28 cellular contexts compared by ENCODE assay signal in the genomic region with DNA sequence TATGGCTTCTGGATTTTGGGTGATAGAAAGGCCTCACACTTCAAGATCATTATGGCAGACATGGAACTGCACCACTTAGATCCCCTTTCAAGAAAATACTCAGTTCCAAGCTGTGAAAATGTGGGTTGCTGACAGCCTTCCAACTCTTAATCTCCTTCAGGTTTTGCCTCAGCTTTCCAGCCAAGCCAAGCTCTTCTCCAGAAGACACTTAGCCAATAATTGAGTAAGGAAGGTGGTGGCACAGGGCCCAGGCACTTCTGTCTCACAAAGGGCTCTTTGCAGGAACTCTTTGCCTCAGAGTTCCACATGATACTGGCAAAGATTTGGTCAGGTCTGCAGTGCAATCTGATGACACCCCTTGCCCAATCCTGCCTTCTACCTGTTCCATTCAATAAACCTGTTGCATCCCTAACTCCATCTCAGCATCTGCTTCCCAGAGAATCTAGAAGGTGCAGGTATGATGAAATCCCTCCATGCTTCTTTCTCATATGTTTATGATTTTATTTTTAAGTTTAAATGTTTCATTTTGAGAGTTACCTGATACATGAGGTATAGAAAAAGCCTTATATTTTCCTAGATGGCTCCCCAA. TPM values are rescaled to one million over a fixed set of nuclear protein-coding genes. Genes with fewer than 3 reads are reported as not detected.
DNase-seq lines count a peak whose midpoint lies in the region; ATAC-seq, FAIRE-seq and TF ChIP-seq lines count a peak whose summit lies in the region.
"Had no signal": no experiment of that assay in that cellular context is flagged by ENCODE, and none has a peak within 500 bp of the region (broad histone marks: within the 10 kb centered on the region; RNA-seq: fewer than 3 reads in every experiment).

No MANE protein-coding gene starts in this region.

- no peak for TF ChIP-seq POLR2A in gastrocnemius medialis (IDR thresholded peaks at IDR 0.05)

- H3K36me3 ChIP-seq in HEK293 (ENCODE audit: control insufficient read depth in 2 of 2, insufficient read depth in 1 of 2, low read length in 2 of 2) = peaks cover 22 to 51% of the 10 kb centered on the region in 2 experiments
- H3K36me3 ChIP-seq in astrocyte (ENCODE audit: insufficient read depth, low read length) = peaks cover 47% of the 10 kb centered on the region
- H3K36me3 ChIP-seq in gastrocnemius medialis = peaks cover 0 to 51% of the 10 kb centered on the region in 2 donors
- H3K36me3 ChIP-seq: uterus had no signal

- no peak overlapping the region for H3K4me3 ChIP-seq in HEK293 (ENCODE audit: low read depth, low read length)
- no peak overlapping the region for H3K4me3 ChIP-seq in astrocyte (ENCODE audit: insufficient read depth, low read depth, low read length)
- no peak overlapping the region for H3K4me3 ChIP-seq in gastrocnemius medialis
- H3K4me3 ChIP-seq: ascending aorta, SK-N-MC, uterus had no signal

- H3K27ac ChIP-seq in HEK293 (ENCODE audit: extremely low read depth, low read depth, low read length) (no peak overlapping the region), astrocyte (ENCODE audit: low read depth, low read length) (no peak overlapping the region), gastrocnemius medialis (no peak overlapping the region), caudate nucleus (ENCODE audit: low read depth, low read length) (no peak overlapping the region)
- H3K27ac ChIP-seq: ascending aorta, C4-2B, SK-N-MC, uterus had no signal

- no peak overlapping the region for H2AFZ ChIP-seq in astrocyte (ENCODE audit: low read depth, low read length)

- peaks cover under 1% of the 10 kb centered on the region for H3K79me2 ChIP-seq in astrocyte (ENCODE audit: insufficient read depth, low read length)

- ATAC-seq in left ventricle myocardium superior = peak; percentile 19
- ATAC-seq in gastrocnemius medialis = no peak
- no peak for ATAC-seq in GM18520 (IDR thresholded peaks at IDR 0.05; ENCODE audit: unreplicated experiment)
- ATAC-seq: activated CD4-positive, CD25-positive, alpha-beta regulatory T cell treated with anti-CD3 and anti-CD28 coated beads, Interleukin-2, amount 50 U/mL, for 24 hours; stimulated activated memory B cell treated with anti-CD40 and anti-IgM and Interleukin-4, amounts not matched to agents 10 μg/mL and 1 μg/mL and 100 μg/mL, for 72 hours had no signal

- H3K27me3 Mint-ChIP-seq in astrocyte (ENCODE audit: low read depth, unreplicated experiment) = no peaks in the 10 kb centered on the region
- H3K27me3 Mint-ChIP-seq: activated CD4-positive, alpha-beta memory T cell treated with anti-CD3 and anti-CD28 coated beads, Interleukin-2, amount 10 ng/mL, durations not matched to agents 7 days and 5 days; activated naive CD8-positive, alpha-beta T cell treated with anti-CD3 and anti-CD28 coated beads for 36 hours; central memory CD8-positive, alpha-beta T cell; stimulated activated memory B cell treated with anti-CD40 and anti-IgM and Interleukin-4, amounts not matched to agents 10 μg/mL and 1 μg/mL and 100 μg/mL, for 72 hours had no signal

- intact Hi-C loops in left ventricle myocardium superior (cut with micrococcal nuclease) (no loop called here), gastrocnemius medialis (cut with DNase I; ENCODE audit: low total_unique reads) (no loop called here)

- H3K4me3 Mint-ChIP-seq in astrocyte (ENCODE audit: unreplicated experiment) = no peak overlapping the region
- H3K4me3 Mint-ChIP-seq: activated CD4-positive, alpha-beta memory T cell treated with anti-CD3 and anti-CD28 coated beads, Interleukin-2, amount 10 ng/mL, durations not matched to agents 7 days and 5 days; activated naive CD8-positive, alpha-beta T cell treated with anti-CD3 and anti-CD28 coated beads for 36 hours; central memory CD8-positive, alpha-beta T cell; nephron; stimulated activated memory B cell treated with anti-CD40 and anti-IgM and Interleukin-4, amounts not matched to agents 10 μg/mL and 1 μg/mL and 100 μg/mL, for 72 hours had no signal

- H3K4me1 ChIP-seq in HEK293 (ENCODE audit: control insufficient read depth, insufficient read depth, low read length) (no peaks in the 10 kb centered on the region), astrocyte (ENCODE audit: insufficient read depth, low read length) (peaks cover 28% of the 10 kb centered on the region), gastrocnemius medialis (no peaks in the 10 kb centered on the region)
- H3K4me1 ChIP-seq: ascending aorta, uterus had no signal

- in situ Hi-C loops in gastrocnemius medialis (cut with MboI; ENCODE audit: low sequenced_read_pairs in 4 of 4) = loop anchor here in 1 of 4 donors (10.0 kb wide), 1 partner anchor 291 kb away; no protein-coding TSS in a partner anchor

- no peak for TF ChIP-seq CTCF in HEK293 (tag by site-specific recombination; IDR thresholded peaks at IDR 0.05)
- TF ChIP-seq CTCF in astrocyte (IDR thresholded peaks at IDR 0.05; ENCODE audit: insufficient read depth, low read depth, low read length) = no peak
- no peak for TF ChIP-seq CTCF in gastrocnemius medialis (IDR thresholded peaks at IDR 0.05 in 4 of 5, conservative IDR thresholded peaks at IDR 0.05 in 1 of 5)

- DNase-seq in astrocyte (ENCODE audit: low read depth) = no peak
- peak; percentile 54 for DNase-seq in left ventricle myocardium superior
- DNase-seq in gastrocnemius medialis = peak; percentile 3 to 29
- no peak for DNase-seq in NCI-H2196 treated with DMSO at 0.1 percent for 48 hours (lab: John Stamatoyannopoulos, UW; ENCODE audit: unreplicated experiment)
- DNase-seq in caudate nucleus (lab: John Stamatoyannopoulos, UW) = no peak
- DNase-seq in NCI-H345 treated with DMSO at 0.1 percent for 48 hours (lab: John Stamatoyannopoulos, UW; ENCODE audit: unreplicated experiment) = no peak
- DNase-seq: activated CD4-positive, alpha-beta memory T cell treated with anti-CD3 and anti-CD28 coated beads, Interleukin-2, amount 10 ng/mL, durations not matched to agents 7 days and 5 days; activated naive CD8-positive, alpha-beta T cell treated with anti-CD3 and anti-CD28 coated beads for 36 hours; dermis blood vessel endothelial cell; DND-41; islet precursor cell; NCI-H1092 treated with DMSO at 0.1 percent for 48 hours; NCI-H187; NCI-H69; stimulated activated CD4-positive, alpha-beta T cell treated with anti-CD3 and anti-CD28 coated beads, Interleukin-4, amount 100 ng/mL, for 24 hours had no signal

- no peaks in the 10 kb centered on the region for H3K9me3 ChIP-seq in HEK293 (ENCODE audit: control insufficient read depth, insufficient read depth, low read depth, low read length)
- H3K9me3 ChIP-seq in astrocyte (ENCODE audit: insufficient read depth, low read depth, low read length) = no peaks in the 10 kb centered on the region
- no peaks in the 10 kb centered on the region for H3K9me3 ChIP-seq in gastrocnemius medialis
- H3K9me3 ChIP-seq: ascending aorta, uterus had no signal

- no peak overlapping the region for H3K4me2 ChIP-seq in astrocyte (ENCODE audit: low read length)

- FAIRE-seq in astrocyte (lab: Jason Lieb, UNC) = no peak
- FAIRE-seq: endometrium, H1 had no signal

- POLR2A ChIA-PET in HEK293 (lab: Yijun Ruan, JAX) = no interaction called here

- H3K9ac ChIP-seq in astrocyte (ENCODE audit: low read length) = no peak overlapping the region

- peaks cover 32% of the 10 kb centered on the region for H3K4me1 Mint-ChIP-seq in astrocyte (ENCODE audit: low read depth, unreplicated experiment)
- H3K4me1 Mint-ChIP-seq: activated naive CD8-positive, alpha-beta T cell treated with anti-CD3 and anti-CD28 coated beads for 36 hours; central memory CD8-positive, alpha-beta T cell; nephron; stimulated activated memory B cell treated with anti-CD40 and anti-IgM and Interleukin-4, amounts not matched to agents 10 μg/mL and 1 μg/mL and 100 μg/mL, for 72 hours had no signal

- peaks cover 5% of the 10 kb centered on the region for H4K20me1 ChIP-seq in astrocyte (ENCODE audit: insufficient read depth, low read length)

- H3K27me3 ChIP-seq in astrocyte (ENCODE audit: insufficient read depth, low read length) = no peaks in the 10 kb centered on the region
- no peaks in the 10 kb centered on the region for H3K27me3 ChIP-seq in gastrocnemius medialis
- H3K27me3 ChIP-seq: ascending aorta, uterus had no signal

- CTCF ChIA-PET in HEK293 (lab: Yijun Ruan, JAX) = interaction anchor here (0.9 kb wide), 1 partner anchor 9 kb away, joined by 5 read pairs; no protein-coding TSS in a partner anchor

- H3K9me3 Mint-ChIP-seq in astrocyte (ENCODE audit: unreplicated experiment) = no peaks in the 10 kb centered on the region
- H3K9me3 Mint-ChIP-seq: activated CD4-positive, alpha-beta memory T cell treated with anti-CD3 and anti-CD28 coated beads, Interleukin-2, amount 10 ng/mL, durations not matched to agents 7 days and 5 days; activated naive CD8-positive, alpha-beta T cell treated with anti-CD3 and anti-CD28 coated beads for 36 hours; activated T-helper 2 cell treated with anti-CD3 and anti-CD28 coated beads, Interferon-gamma antibody, Interleukin-2, Interleukin-4, amounts not matched to agents 10 μg/mL and 5 μg/mL and 100 μg/mL, durations not matched to agents 14 hours and 24 hours and 36 hours; central memory CD8-positive, alpha-beta T cell; nephron; stimulated activated memory B cell treated with anti-CD40 and anti-IgM and Interleukin-4, amounts not matched to agents 10 μg/mL and 1 μg/mL and 100 μg/mL, for 72 hours had no signal

- H3K27ac Mint-ChIP-seq in astrocyte (ENCODE audit: unreplicated experiment) = peak overlapping the region; percentile 12
- H3K27ac Mint-ChIP-seq: activated CD4-positive, alpha-beta memory T cell treated with anti-CD3 and anti-CD28 coated beads, Interleukin-2, amount 10 ng/mL, durations not matched to agents 7 days and 5 days; activated naive CD8-positive, alpha-beta T cell treated with anti-CD3 and anti-CD28 coated beads for 36 hours; activated T-helper 2 cell treated with anti-CD3 and anti-CD28 coated beads, Interferon-gamma antibody, Interleukin-2, Interleukin-4, amounts not matched to agents 10 μg/mL and 5 μg/mL and 100 μg/mL, durations not matched to agents 14 hours and 24 hours and 36 hours; nephron; stimulated activated memory B cell treated with anti-CD40 and anti-IgM and Interleukin-4, amounts not matched to agents 10 μg/mL and 1 μg/mL and 100 μg/mL, for 72 hours had no signal

- peaks cover 14% of the 10 kb centered on the region for H3K36me3 Mint-ChIP-seq in astrocyte (ENCODE audit: low read depth, unreplicated experiment)

TF ChIP-seq in HEK293, 187 proteins besides CTCF, POLR2A, EP300 and RAD21 (continues in another document):
- TF ChIP-seq SCRT1 (tag by site-specific recombination; IDR thresholded peaks at IDR 0.05; ENCODE audit: borderline replicate concordance) (peak; percentile 77), SCRT2 (tag by site-specific recombination; IDR thresholded peaks at IDR 0.05) (peak; percentile 89)

RNA-seq across cellular contexts. Expression of a gene that starts 30.6 kb away (rescaled TPM):
- total RNA-seq in astrocyte (682 and 793 TPM in 2 replicates), left ventricle myocardium superior (117 TPM), gastrocnemius medialis (100 to 1,000 TPM in 2 of 4 donors, 10 to 100 TPM in 2; 59.2 to 181 (median 88.0) TPM)

Comparison
In these comparisons a context has a peak if more than half of its experiments do, and no peak if none do; other contexts are left out.
1. DNase-seq: peak in left ventricle myocardium superior (single experiment) and gastrocnemius medialis (2 of 2); none in astrocyte (single experiment), NCI-H2196 treated with DMSO at 0.1 percent for 48 hours (single experiment), caudate nucleus (0 of 61) and NCI-H345 treated with DMSO at 0.1 percent for 48 hours (single experiment).